In the genomic region with DNA sequence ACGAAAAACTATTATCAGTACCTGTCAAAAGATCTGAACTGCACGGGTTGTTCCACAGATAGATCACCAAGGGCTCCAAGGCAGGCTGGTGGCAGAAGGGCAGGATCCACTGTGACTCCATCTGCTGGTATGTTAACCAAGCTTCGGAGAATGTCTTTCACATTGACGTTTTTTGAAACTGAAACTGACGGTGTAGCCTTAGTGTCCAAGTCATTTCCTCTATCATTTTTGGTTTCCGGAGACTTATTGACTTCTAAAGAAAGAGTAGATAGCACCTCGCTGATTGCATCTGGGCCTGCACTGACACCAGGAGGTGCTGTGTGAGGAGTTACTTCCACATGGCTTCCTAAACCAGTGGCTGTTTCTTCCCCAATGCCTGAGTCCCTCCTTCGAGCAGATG, we compare ENCODE assay signal across 8 cellular contexts.
A peak's percentile ranks its signal among the peaks of the same experiment; 100 is the strongest.
DNase-seq lines count a peak whose midpoint lies in the region; ATAC-seq and TF ChIP-seq lines count a peak whose summit lies in the region.

No MANE protein-coding gene starts in this region.

- H3K9me3 Mint-ChIP-seq in HFFc6: no peaks in the 10 kb centered on the region

- H3K4me1 Mint-ChIP-seq in HFFc6 (ENCODE audit: low read depth): peaks cover 6% of the 10 kb centered on the region; the same call in 1 of the 2 replicates

- DNase-seq in activated T-helper 1 cell treated with Interleukin-2 at 50 U/mL for 16 hours (ENCODE audit: low read depth) (peak; percentile 15), SHP77 (lab: John Stamatoyannopoulos, UW) (no peak), pons (ENCODE audit: low spot score) (no peak), HFFc6 (no peak)
- peak; percentile 5 to 9 for DNase-seq in stimulated activated CD8-positive, alpha-beta memory T cell treated with anti-CD3 and anti-CD28 coated beads, Interleukin-2, amount 100 ng/mL, for 48 hours (ENCODE audit: low read depth in 2 of 2)

- ATAC-seq in GM19468 (IDR thresholded peaks at IDR 0.05; ENCODE audit: extremely low read depth, unreplicated experiment) (peak; percentile 95), HG03558 (IDR thresholded peaks at IDR 0.05; ENCODE audit: extremely low read depth, unreplicated experiment) (peak; percentile 95)

- no peaks in the 10 kb centered on the region; the same call in 1 of the 2 replicates for H3K36me3 Mint-ChIP-seq in HFFc6 (ENCODE audit: low read depth)

- no peak overlapping the region for H3K4me3 Mint-ChIP-seq in HFFc6

- TF ChIP-seq CTCF in C4-2B (conservative IDR thresholded peaks at IDR 0.05) (0 out of 2 replicates have a peak, but pooled peaks have one; percentile 3), HFFc6 (IDR thresholded peaks at IDR 0.05) (no peak)

- H3K27ac Mint-ChIP-seq in HFFc6: no peak overlapping the region

- H3K27ac ChIP-seq in C4-2B: no peak overlapping the region

- no peaks in the 10 kb centered on the region for H3K27me3 Mint-ChIP-seq in HFFc6 (ENCODE audit: insufficient read depth)

Comparison
In these comparisons a context has a peak if more than half of its experiments do, and no peak if none do; other contexts are left out.
1. DNase-seq: peak in activated T-helper 1 cell treated with Interleukin-2 at 50 U/mL for 16 hours (single experiment) and stimulated activated CD8-positive, alpha-beta memory T cell treated with anti-CD3 and anti-CD28 coated beads, Interleukin-2, amount 100 ng/mL, for 48 hours (2 of 2); none in SHP77 (0 of 2), pons (single experiment) and HFFc6 (single experiment).